ENCODE assay signal across 23 cellular contexts in genomic region chr6:11527274-11527870, GRCh38.
"Had no signal": no experiment of that assay in that cellular context is flagged by ENCODE, and none has a peak within 500 bp of the region (broad histone marks: within the 10 kb centered on the region; RNA-seq: fewer than 3 reads in every experiment).

No MANE protein-coding gene starts in this region.

- H3K27ac ChIP-seq: coronary artery, hepatocyte, testis, uterus had no signal

- H3K4me1 ChIP-seq: testis, uterus had no signal

- ATAC-seq: activated T-cell treated with anti-CD3 and anti-CD28 coated beads, Interleukin-2, amount 50 U/mL, for 4 hours; left lobe of liver; naive thymus-derived CD4-positive, alpha-beta T cell; sciatic nerve had no signal

- DNase-seq: activated B cell treated with CpG ODN at 0.5 μM for 24 hours; activated CD4-positive, alpha-beta T cell treated with anti-CD3 and anti-CD28 coated beads for 4 hours; activated CD4-positive, alpha-beta T cell treated with anti-CD3 and anti-CD28 coated beads, Interleukin-2, amount 50 U/mL, for 48 hours; activated CD8-positive, alpha-beta memory T cell treated with anti-CD3 and anti-CD28 coated beads, Interleukin-2, amount 50 U/mL, for 48 hours; activated naive CD4-positive, alpha-beta T cell treated with Interleukin-2 at 50 U/mL for 16 hours; activated naive CD8-positive, alpha-beta T cell treated with anti-CD3 and anti-CD28 coated beads, Interleukin-2, amount 10 ng/mL, durations not matched to agents 7 days and 5 days; activated T-cell treated with anti-CD3 and anti-CD28 coated beads, Interleukin-2, amount 50 U/mL, for 4 hours; amniotic stem cell; cerebellar nuclear complex; glutamatergic neuron; immature natural killer cell; naive thymus-derived CD4-positive, alpha-beta T cell; posterior cingulate gyrus; small intestine; stimulated activated CD4-positive, alpha-beta T cell treated with anti-CD3 and anti-CD28 coated beads, Interleukin-2, amount 100 ng/mL, for 24 hours; stimulated activated naive CD4-positive, alpha-beta T cell; T1000; testis; uterus had no signal

- H3K27me3 ChIP-seq: hepatocyte, testis, uterus had no signal
